13 cellular contexts compared by ENCODE assay signal in genomic region chr2:175233135-175233719, GRCh38. TPM values are rescaled to one million over a fixed set of nuclear protein-coding genes. Genes with fewer than 3 reads are reported as not detected.
DNase-seq lines count a peak whose midpoint lies in the region; ATAC-seq and TF ChIP-seq lines count a peak whose summit lies in the region.
"Had no signal": no experiment of that assay in that cellular context is flagged by ENCODE, and none has a peak within 500 bp of the region (broad histone marks: within the 10 kb centered on the region; RNA-seq: fewer than 3 reads in every experiment).

No MANE protein-coding gene starts in this region.

- POLR2A ChIA-PET in AG04449 (lab: Yijun Ruan, JAX), result no interaction called here
- POLR2A ChIA-PET in SK-N-SH (lab: Yijun Ruan, JAX), result no interaction called here

- intact Hi-C loops in posterior cingulate gyrus (cut with DNase I), result no loop called here

- ATAC-seq in HG02610 (IDR thresholded peaks at IDR 0.05; ENCODE audit: unreplicated experiment), result no peak
- ATAC-seq: gastrocnemius medialis, left colon had no signal

- peaks cover 4% of the 10 kb centered on the region for H3F3A ChIP-seq in SK-N-SH (replicated peaks; ENCODE audit: insufficient read depth)

- H3K79me2 ChIP-seq in SK-N-SH (ENCODE audit: insufficient read depth), result no peaks in the 10 kb centered on the region

- no peaks in the 10 kb centered on the region for H3K4me1 ChIP-seq in SK-N-SH (ENCODE audit: control insufficient read depth in 1 of 2, insufficient read depth in 2 of 2, low read depth in 1 of 2, low read length in 1 of 2)
- H3K4me1 ChIP-seq: gastrocnemius medialis had no signal

- peak; percentile 9 for DNase-seq in AG04449 (ENCODE audit: low read depth, low spot score)
- peak; percentile 82 for DNase-seq in HCEC 1CT
- DNase-seq in SK-N-SH, result no peak
- DNase-seq in fibroblast of peridontal ligament (ENCODE audit: extremely low read depth), result peak; percentile 51
- no peak for DNase-seq in medulla oblongata (ENCODE audit: extremely low spot score)
- no peak for DNase-seq in posterior cingulate gyrus
- no peak for DNase-seq in activated T-cell treated with anti-CD3 and anti-CD28 coated beads for 4 hours
- DNase-seq: activated CD4-positive, alpha-beta T cell treated with anti-CD3 and anti-CD28 coated beads for 1 hour; gastrocnemius medialis; H7; left colon; NCI-H524 treated with DMSO at 0.1 percent for 48 hours had no signal

- no peak overlapping the region for H3K4me2 ChIP-seq in SK-N-SH

- TF ChIP-seq CTCF in AG04449 (IDR thresholded peaks at IDR 0.05; ENCODE audit: insufficient read depth, low read length, missing control alignments), result no peak
- TF ChIP-seq CTCF in SK-N-SH (IDR thresholded peaks at IDR 0.05), result no peak

- H3K9me3 ChIP-seq in SK-N-SH, result no peaks in the 10 kb centered on the region
- H3K9me3 ChIP-seq: gastrocnemius medialis had no signal

- H3K4me3 ChIP-seq in AG04449 (ENCODE audit: low read depth, low read length) (no peak overlapping the region), SK-N-SH (ENCODE audit: low read depth in 2 of 2, low read length in 1 of 2) (no peak overlapping the region)
- H3K4me3 ChIP-seq: gastrocnemius medialis had no signal

- CTCF ChIA-PET in AG04449 (lab: Yijun Ruan, JAX) (no interaction called here), SK-N-SH (lab: Yijun Ruan, JAX) (interaction anchor here (0.9 kb wide), 1 partner anchor 855 kb away, joined by 4 read pairs; no protein-coding TSS in a partner anchor)

- TF ChIP-seq EP300 in SK-N-SH (IDR thresholded peaks at IDR 0.05; ENCODE audit: borderline replicate concordance in 1 of 2, low read depth in 1 of 2, low read length in 1 of 2), result no peak

- H3K36me3 ChIP-seq in SK-N-SH (replicated peaks in 1 of 2; ENCODE audit: control insufficient read depth in 1 of 2, insufficient read depth in 2 of 2, low read length in 1 of 2), result no peaks in the 10 kb centered on the region
- H3K36me3 ChIP-seq: gastrocnemius medialis had no signal

- 41% methylated on average over 4 of the region's 4 CpGs for WGBS in SK-N-SH (ENCODE audit: low lambda C conversion rate)

- 0 out of 2 replicates have a peak, but pooled peaks cover 4% of the 10 kb centered on the region for H3K27me3 ChIP-seq in SK-N-SH (ENCODE audit: insufficient read depth)
- H3K27me3 ChIP-seq: gastrocnemius medialis had no signal

- TF ChIP-seq RAD21 in SK-N-SH (IDR thresholded peaks at IDR 0.05; ENCODE audit: low read length), result no peak

- H3K9me2 ChIP-seq in SK-N-SH, result no peaks in the 10 kb centered on the region

- H2AFZ ChIP-seq in SK-N-SH (ENCODE audit: low read depth), result no peak overlapping the region

- no peak overlapping the region for H3K27ac ChIP-seq in SK-N-SH (ENCODE audit: low read depth in 2 of 2, low read length in 1 of 2)
- H3K27ac ChIP-seq: gastrocnemius medialis had no signal

- H3K9ac ChIP-seq in SK-N-SH, result no peak overlapping the region

- no peaks in the 10 kb centered on the region; the same call in 1 of the 2 replicates for H4K20me1 ChIP-seq in SK-N-SH (ENCODE audit: insufficient read depth)

TF ChIP-seq in SK-N-SH, 30 proteins besides CTCF, POLR2A, EP300 and RAD21 (continues in another document):
- TF ChIP-seq SIN3A (IDR thresholded peaks at IDR 0.05; ENCODE audit: borderline replicate concordance, low read depth, low read length) (no peak), GABPA (IDR thresholded peaks at IDR 0.05; ENCODE audit: low read depth) (no peak), TEAD4 (IDR thresholded peaks at IDR 0.05; ENCODE audit: borderline replicate concordance, insufficient read depth) (no peak), USF2 (IDR thresholded peaks at IDR 0.05; ENCODE audit: borderline replicate concordance, low read depth, low read length) (no peak), IRF3 (IDR thresholded peaks at IDR 0.05; ENCODE audit: low read depth, low read length) (no peak), ELF1 (IDR thresholded peaks at IDR 0.05) (no peak), NFIC (IDR thresholded peaks at IDR 0.05; ENCODE audit: borderline replicate concordance) (peak; percentile 77), REST (IDR thresholded peaks at IDR 0.05; ENCODE audit: low read depth, low read length) (no peak), JUND (IDR thresholded peaks at IDR 0.05) (peak; percentile 38; the same call in 1 of the 2 replicates), TAF1 (IDR thresholded peaks at IDR 0.05; ENCODE audit: borderline replicate concordance, low read depth, low read length) (no peak), EZH2phosphoT487 (IDR thresholded peaks at IDR 0.05; ENCODE audit: borderline replicate concordance, low read depth) (no peak), GATA2 (CRISPR knock-in tag; IDR thresholded peaks at IDR 0.05) (no peak), RFX5 (IDR thresholded peaks at IDR 0.05; ENCODE audit: low read length) (no peak), RCOR1 (IDR thresholded peaks at IDR 0.05; ENCODE audit: low read length) (no peak), YY1 (IDR thresholded peaks at IDR 0.05; ENCODE audit: low read depth) (no peak), FOXJ3 (CRISPR knock-in tag; IDR thresholded peaks at IDR 0.05) (no peak), MXI1 (IDR thresholded peaks at IDR 0.05; ENCODE audit: low read depth, low read length) (no peak), SMC3 (IDR thresholded peaks at IDR 0.05; ENCODE audit: low read depth, low read length) (no peak), MAX (IDR thresholded peaks at IDR 0.05; ENCODE audit: low read depth) (no peak), MEF2A (IDR thresholded peaks at IDR 0.05; ENCODE audit: borderline replicate concordance, low read depth) (no peak), FOSL2 (IDR thresholded peaks at IDR 0.05; ENCODE audit: borderline replicate concordance, low read depth) (peak; percentile 49; the same call in 1 of the 2 replicates), NRF1 (IDR thresholded peaks at IDR 0.05; ENCODE audit: low read depth, low read length) (no peak), TCF12 (IDR thresholded peaks at IDR 0.05) (0 out of 2 replicates have a peak, but pooled peaks have one; percentile 23), RXRA (IDR thresholded peaks at IDR 0.05; ENCODE audit: borderline replicate concordance, low read depth) (no peak), CHD2 (IDR thresholded peaks at IDR 0.05; ENCODE audit: low read length, partially characterized antibody) (no peak)
- TF ChIP-seq, protein P1, sequence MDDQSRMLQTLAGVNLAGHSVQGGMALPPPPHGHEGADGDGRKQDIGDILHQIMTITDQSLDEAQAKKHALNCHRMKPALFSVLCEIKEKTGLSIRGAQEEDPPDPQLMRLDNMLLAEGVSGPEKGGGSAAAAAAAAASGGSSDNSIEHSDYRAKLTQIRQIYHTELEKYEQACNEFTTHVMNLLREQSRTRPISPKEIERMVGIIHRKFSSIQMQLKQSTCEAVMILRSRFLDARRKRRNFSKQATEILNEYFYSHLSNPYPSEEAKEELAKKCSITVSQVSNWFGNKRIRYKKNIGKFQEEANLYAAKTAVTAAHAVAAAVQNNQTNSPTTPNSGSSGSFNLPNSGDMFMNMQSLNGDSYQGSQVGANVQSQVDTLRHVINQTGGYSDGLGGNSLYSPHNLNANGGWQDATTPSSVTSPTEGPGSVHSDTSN (IDR thresholded peaks at IDR 0.05), result peak; percentile 57

RNA-seq across cellular contexts. Expression of gene ATP5MC3, which starts 51.7 kb away (rescaled TPM):
- polyA plus RNA-seq in SK-N-SH (2012; rRNA removed), result 365 and 408 TPM in 2 replicates
- polyA plus RNA-seq in SK-N-SH (2012; cell fraction: cytosol; rRNA removed), result 423 and 511 TPM in 2 replicates
- polyA plus RNA-seq in SK-N-SH (2012; cell fraction: nucleus; rRNA removed), result 130 and 152 TPM in 2 replicates

Comparison
In these comparisons a context has a peak if more than half of its experiments do, and no peak if none do; other contexts are left out.
1. DNase-seq: peak in AG04449 (single experiment), HCEC 1CT (single experiment) and fibroblast of peridontal ligament (single experiment); none in SK-N-SH (single experiment), medulla oblongata (single experiment), posterior cingulate gyrus (0 of 10) and activated T-cell treated with anti-CD3 and anti-CD28 coated beads for 4 hours (single experiment).